In genomic region chr9:124442826-124443225, GRCh38 we compare ENCODE assay signal across 35 cellular contexts. TPM values are rescaled to one million over a fixed set of nuclear protein-coding genes. Genes with fewer than 3 reads are reported as not detected.
"Had no signal": no experiment of that assay in that cellular context is flagged by ENCODE, and none has a peak within 500 bp of the region (broad histone marks: within the 10 kb centered on the region; RNA-seq: fewer than 3 reads in every experiment).

No MANE protein-coding gene starts in this region.

- H3K9me3 Mint-ChIP-seq: dendritic cell treated with granulocyte-macrophage colony-stimulating factor and Interleukin-4, amounts not matched to agents 40 ng/mL and 50 ng/mL, for 4 days; endodermal cell; natural killer cell treated with Interleukin-12 subunit alpha and Interleukin-12 subunit beta and Interleukin-15 and Interleukin-18, amount 100 ng/mL, for 72 hours; neural crest cell; stimulated activated effector memory CD8-positive, alpha-beta T cell treated with anti-CD3 and anti-CD28 coated beads, Interleukin-12 subunit alpha, Interleukin-12 subunit beta, amount 100 ng/mL, for 72 hours; type B pancreatic cell had no signal

- H3K4me1 ChIP-seq: left lung, parathyroid adenoma, prostate gland, stomach, tibial artery had no signal

- H3K9me3 ChIP-seq: mucosa of descending colon, neutrophil, prostate gland, testis, tibial artery had no signal

- ATAC-seq: esophagus mucosa; heart right ventricle; left cardiac atrium; left lung; mucosa of descending colon; natural killer cell treated with Interleukin-12 subunit alpha and Interleukin-12 subunit beta and Interleukin-15 and Interleukin-18, amount 100 ng/mL, for 72 hours; stimulated activated effector memory CD8-positive, alpha-beta T cell treated with anti-CD3 and anti-CD28 coated beads, Interleukin-12 subunit alpha, Interleukin-12 subunit beta, amount 100 ng/mL, for 72 hours had no signal

- H3K27me3 ChIP-seq: right atrium auricular region, testis had no signal

- H3K4me3 ChIP-seq: heart right ventricle, left lung, mucosa of descending colon, prostate gland, right atrium auricular region, skin epidermis, stomach, testis, tibial artery had no signal

- H3K4me3 Mint-ChIP-seq: dendritic cell treated with granulocyte-macrophage colony-stimulating factor and Interleukin-4, amounts not matched to agents 40 ng/mL and 50 ng/mL, for 4 days; endodermal cell; mesothelial cell of epicardium; naive B cell; natural killer cell treated with Interleukin-12 subunit alpha and Interleukin-12 subunit beta and Interleukin-15 and Interleukin-18, amount 100 ng/mL, for 72 hours; neural crest cell; stimulated activated effector memory CD8-positive, alpha-beta T cell treated with anti-CD3 and anti-CD28 coated beads, Interleukin-12 subunit alpha, Interleukin-12 subunit beta, amount 100 ng/mL, for 72 hours; type B pancreatic cell had no signal

- H3K36me3 Mint-ChIP-seq: natural killer cell treated with Interleukin-12 subunit alpha and Interleukin-12 subunit beta and Interleukin-15 and Interleukin-18, amount 100 ng/mL, for 72 hours; type B pancreatic cell had no signal

- DNase-seq: effector CD8-positive, alpha-beta T cell; endodermal cell; foreskin melanocyte; glutamatergic neuron; heart right ventricle; hippocampal formation; left cardiac atrium; left lung; mesenchymal stem cell; naive B cell; stimulated activated CD4-positive, alpha-beta T cell treated with anti-CD3 and anti-CD28 coated beads, Interleukin-1b, Interleukin-23, amount 100 ng/mL, for 48 hours; stimulated activated CD4-positive, alpha-beta T cell treated with anti-CD3 and anti-CD28 coated beads, Interleukin-4, amount 100 ng/mL, for 24 hours; stimulated activated naive CD4-positive, alpha-beta T cell treated with Interleukin-2 at 50 U/mL for 16 hours; stomach; substantia nigra; testis had no signal

- H3K27ac Mint-ChIP-seq: dendritic cell treated with granulocyte-macrophage colony-stimulating factor and Interleukin-4, amounts not matched to agents 40 ng/mL and 50 ng/mL, for 4 days; endodermal cell; mesothelial cell of epicardium; naive B cell; natural killer cell treated with Interleukin-12 subunit alpha and Interleukin-12 subunit beta and Interleukin-15 and Interleukin-18, amount 100 ng/mL, for 72 hours; stimulated activated effector memory CD8-positive, alpha-beta T cell treated with anti-CD3 and anti-CD28 coated beads, Interleukin-12 subunit alpha, Interleukin-12 subunit beta, amount 100 ng/mL, for 72 hours; type B pancreatic cell had no signal

- H3K27ac ChIP-seq: heart right ventricle, left lung, neutrophil, parathyroid adenoma, prostate gland, right atrium auricular region, skin epidermis, stomach, testis, tibial artery had no signal

- H3K36me3 ChIP-seq: heart right ventricle, left lung, neutrophil, prostate gland, right atrium auricular region, stomach, tibial artery had no signal

- H3K79me2 ChIP-seq: parathyroid adenoma had no signal

- H3K4me1 Mint-ChIP-seq: mesothelial cell of epicardium; neural crest cell; stimulated activated effector memory CD8-positive, alpha-beta T cell treated with anti-CD3 and anti-CD28 coated beads, Interleukin-12 subunit alpha, Interleukin-12 subunit beta, amount 100 ng/mL, for 72 hours had no signal

- H3K9ac ChIP-seq: parathyroid adenoma had no signal

- H2AFZ ChIP-seq: parathyroid adenoma had no signal

RNA-seq across cellular contexts. Expression of gene ADGRD2, which starts 7.4 kb away (rescaled TPM):
- total RNA-seq: fibroblast of lung; kidney epithelial cell; left cardiac atrium; left lung; lung microvascular endothelial cell; mucosa of descending colon; natural killer cell treated with Interleukin-12 subunit alpha and Interleukin-12 subunit beta and Interleukin-15 and Interleukin-18, amount 100 ng/mL, for 72 hours; omental fat pad; right atrium auricular region; stomach; urinary bladder had no signal
- polyA plus RNA-seq: fibroblast of lung, stomach, urinary bladder had no signal
